8 cellular contexts compared by ENCODE assay signal in genomic region chr5:35926389-35927051, GRCh38. TPM values are rescaled to one million over a fixed set of nuclear protein-coding genes. Genes with fewer than 3 reads are reported as not detected.
A peak's percentile ranks its signal among the peaks of the same experiment; 100 is the strongest.
DNase-seq lines count a peak whose midpoint lies in the region; ATAC-seq and FAIRE-seq lines count a peak whose summit lies in the region.

No MANE protein-coding gene starts in this region.

- no peaks in the 10 kb centered on the region for H3K79me2 ChIP-seq in mesendoderm (ENCODE audit: control insufficient read depth, insufficient read depth, low read length)

- H3K4me3 ChIP-seq in mesendoderm (ENCODE audit: low read length): no peak overlapping the region

- no peak overlapping the region for H3K4me2 ChIP-seq in mesendoderm (ENCODE audit: low read length)

- no peak overlapping the region for H3K23ac ChIP-seq in mesendoderm (ENCODE audit: low read length)

- H3K56ac ChIP-seq in mesendoderm (ENCODE audit: low read length): peak overlapping the region; percentile 56

- H3K4me1 ChIP-seq in mesendoderm (ENCODE audit: control insufficient read depth, low read depth, low read length): no peaks in the 10 kb centered on the region

- WGBS in mesendoderm (ENCODE audit: extremely low coverage, insufficient coverage, low lambda C conversion rate): no CpG with 5 or more reads among the region's 13 CpGs

- H4K8ac ChIP-seq in mesendoderm (ENCODE audit: low read depth, low read length): no peak overlapping the region

- peaks cover 5% of the 10 kb centered on the region for H3K27me3 ChIP-seq in mesendoderm (ENCODE audit: insufficient read depth, low read length, poor library complexity)

- no peaks in the 10 kb centered on the region for H3K79me1 ChIP-seq in mesendoderm (ENCODE audit: low read length)

- peak; percentile 74 for ATAC-seq in HG03280 (IDR thresholded peaks at IDR 0.05; ENCODE audit: unreplicated experiment)

- H2AK5ac ChIP-seq in mesendoderm (ENCODE audit: low read length): no peak overlapping the region

- H2BK15ac ChIP-seq in mesendoderm (replicated peaks; ENCODE audit: low read depth): no peak overlapping the region

- no peak overlapping the region for H3K18ac ChIP-seq in mesendoderm (ENCODE audit: low read length)

- no peak overlapping the region for H3K9ac ChIP-seq in mesendoderm (ENCODE audit: low read length)

- no peak overlapping the region for H3K4ac ChIP-seq in mesendoderm (ENCODE audit: low read depth, low read length)

- peak; percentile 87 for FAIRE-seq in GM18507 (lab: Jason Lieb, UNC)

- H3K27ac ChIP-seq in mesendoderm (ENCODE audit: low read depth, low read length): no peak overlapping the region

- no peak overlapping the region for H4K5ac ChIP-seq in mesendoderm (ENCODE audit: low read length)

- H2BK5ac ChIP-seq in mesendoderm (ENCODE audit: low read length): no peak overlapping the region

- no peak overlapping the region for H2BK120ac ChIP-seq in mesendoderm (ENCODE audit: low read depth, low read length)

- DNase-seq in AG08396 (ENCODE audit: low spot score) (peak; percentile 53), GM18507 (ENCODE audit: extremely low spot score, insufficient read length, low read depth) (no peak), NCI-H748 (lab: John Stamatoyannopoulos, UW; ENCODE audit: unreplicated experiment) (peak; percentile 78), mesendoderm (peak; percentile 73), stromal cell of bone marrow (ENCODE audit: low read depth) (peak; percentile 24)
- peak; percentile 50 for DNase-seq in activated CD4-positive, alpha-beta T cell treated with anti-CD3 and anti-CD28 coated beads, Interleukin-2, amount 50 U/mL, for 1 hour
- peak; percentile 26 for DNase-seq in effector CD8-positive, alpha-beta T cell (lab: John Stamatoyannopoulos, UW)

- H3K36me3 ChIP-seq in mesendoderm (ENCODE audit: control insufficient read depth, insufficient read depth, low read length): no peaks in the 10 kb centered on the region

RNA-seq across cellular contexts. Expression of gene CAPSL, which starts 11.9 kb away (rescaled TPM):
- polyA plus RNA-seq in mesendoderm (2013, experiment 1 of 2): 0.04 TPM
- not detected for polyA plus RNA-seq in mesendoderm (2013, experiment 2 of 2)
